ENCODE assay signal across 24 cellular contexts in the genomic region with DNA sequence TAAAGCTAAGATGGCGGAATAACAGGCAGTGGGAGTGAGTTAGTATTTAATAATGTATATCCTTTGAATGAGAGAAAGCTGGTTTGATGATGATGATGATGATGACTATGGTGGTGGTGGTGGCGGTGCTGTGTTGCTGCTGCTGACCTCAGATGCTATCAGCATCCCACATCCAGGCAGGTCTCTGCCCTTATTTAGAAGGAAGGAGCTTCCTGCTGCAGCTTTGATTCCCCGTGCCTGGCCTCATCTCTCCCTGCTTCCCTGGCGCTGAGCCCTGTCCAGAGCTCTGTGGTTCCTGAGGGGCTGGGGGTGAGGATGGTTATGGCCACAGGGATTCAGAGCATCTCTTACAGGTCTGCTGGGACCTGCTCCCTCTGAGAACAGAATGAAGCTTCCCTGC.
DNase-seq lines count a peak whose midpoint lies in the region; ATAC-seq and TF ChIP-seq lines count a peak whose summit lies in the region.
"Had no signal": no experiment of that assay in that cellular context is flagged by ENCODE, and none has a peak within 500 bp of the region (broad histone marks: within the 10 kb centered on the region; RNA-seq: fewer than 3 reads in every experiment).

No MANE protein-coding gene starts in this region.

- WGBS in prostate gland = 73% methylated on average over 4 of the region's 4 CpGs

- no peak overlapping the region for H3K27ac Mint-ChIP-seq in activated CD8-positive, alpha-beta memory T cell treated with anti-CD3 and anti-CD28 coated beads, Interleukin-2, amount 10 ng/mL, durations not matched to agents 7 days and 5 days
- no peak overlapping the region for H3K27ac Mint-ChIP-seq in activated CD8-positive, alpha-beta T cell treated with anti-CD3 and anti-CD28 coated beads, Interleukin-2, amount 10 ng/mL, durations not matched to agents 7 days and 5 days
- no peak overlapping the region for H3K27ac Mint-ChIP-seq in stimulated activated effector memory CD8-positive, alpha-beta T cell treated with anti-CD3 and anti-CD28 coated beads, Interleukin-12 subunit alpha, Interleukin-12 subunit beta, amount 100 ng/mL, for 72 hours
- H3K27ac Mint-ChIP-seq: brain, IgD-negative memory B cell, nephron had no signal

- intact Hi-C loops in prostate gland (cut with DNase I) = no loop called here

- H3K4me1 Mint-ChIP-seq in activated CD8-positive, alpha-beta memory T cell treated with anti-CD3 and anti-CD28 coated beads, Interleukin-2, amount 10 ng/mL, durations not matched to agents 7 days and 5 days = peaks cover 32% of the 10 kb centered on the region
- peaks cover 25% of the 10 kb centered on the region for H3K4me1 Mint-ChIP-seq in activated CD8-positive, alpha-beta T cell treated with anti-CD3 and anti-CD28 coated beads, Interleukin-2, amount 10 ng/mL, durations not matched to agents 7 days and 5 days (ENCODE audit: low read depth)
- peaks cover 9% of the 10 kb centered on the region for H3K4me1 Mint-ChIP-seq in stimulated activated effector memory CD8-positive, alpha-beta T cell treated with anti-CD3 and anti-CD28 coated beads, Interleukin-12 subunit alpha, Interleukin-12 subunit beta, amount 100 ng/mL, for 72 hours
- H3K4me1 Mint-ChIP-seq: nephron had no signal

- POLR2A ChIA-PET in HEK293 (lab: Yijun Ruan, JAX) = no interaction called here
- POLR2A ChIA-PET in activated CD8-positive, alpha-beta T cell treated with anti-CD3 and anti-CD28 coated beads, Interleukin-2, amount 10 ng/mL, durations not matched to agents 7 days and 5 days (lab: Charles Lee) = no interaction called here

- CTCF ChIA-PET in activated CD8-positive, alpha-beta memory T cell treated with anti-CD3 and anti-CD28 coated beads, Interleukin-2, amount 10 ng/mL, durations not matched to agents 7 days and 5 days (lab: Charles Lee) = interaction anchor here (0.9 kb wide), 1 partner anchor 332 kb away, joined by 3 read pairs; the partner anchor contains the start of gene INTS14
- CTCF ChIA-PET in HEK293 (lab: Yijun Ruan, JAX) = interaction anchor here (0.6 kb wide), 1 partner anchor 69 kb away, joined by 4 read pairs; no protein-coding TSS in a partner anchor
- CTCF ChIA-PET in activated CD8-positive, alpha-beta T cell treated with anti-CD3 and anti-CD28 coated beads, Interleukin-2, amount 10 ng/mL, durations not matched to agents 7 days and 5 days (lab: Charles Lee) = interaction anchor here (1.2 kb wide), 1 partner anchor 21 kb away, joined by 4 read pairs; no protein-coding TSS in a partner anchor

- no peak overlapping the region for H3K4me3 Mint-ChIP-seq in activated CD8-positive, alpha-beta memory T cell treated with anti-CD3 and anti-CD28 coated beads, Interleukin-2, amount 10 ng/mL, durations not matched to agents 7 days and 5 days
- H3K4me3 Mint-ChIP-seq in activated CD8-positive, alpha-beta T cell treated with anti-CD3 and anti-CD28 coated beads, Interleukin-2, amount 10 ng/mL, durations not matched to agents 7 days and 5 days = no peak overlapping the region
- no peak overlapping the region for H3K4me3 Mint-ChIP-seq in stimulated activated effector memory CD8-positive, alpha-beta T cell treated with anti-CD3 and anti-CD28 coated beads, Interleukin-12 subunit alpha, Interleukin-12 subunit beta, amount 100 ng/mL, for 72 hours
- H3K4me3 Mint-ChIP-seq: brain, IgD-negative memory B cell, nephron had no signal

- no peaks in the 10 kb centered on the region for H3K9me3 ChIP-seq in HEK293 (ENCODE audit: control insufficient read depth, insufficient read depth, low read depth, low read length)
- H3K9me3 ChIP-seq in prostate gland = no peaks in the 10 kb centered on the region
- H3K9me3 ChIP-seq: MG63, sigmoid colon, uterus had no signal

- H3K4me3 ChIP-seq in HEK293 (ENCODE audit: low read depth, low read length) (no peak overlapping the region), prostate gland (no peak overlapping the region)
- H3K4me3 ChIP-seq: MG63, sigmoid colon, uterus had no signal

- TF ChIP-seq POLR2A in prostate gland (IDR thresholded peaks at IDR 0.05) = no peak

- ATAC-seq in activated CD8-positive, alpha-beta memory T cell treated with anti-CD3 and anti-CD28 coated beads, Interleukin-2, amount 10 ng/mL, durations not matched to agents 7 days and 5 days = peak; percentile 76
- peak; percentile 74 for ATAC-seq in activated CD8-positive, alpha-beta T cell treated with anti-CD3 and anti-CD28 coated beads, Interleukin-2, amount 10 ng/mL, durations not matched to agents 7 days and 5 days
- ATAC-seq in stimulated activated effector memory CD8-positive, alpha-beta T cell treated with anti-CD3 and anti-CD28 coated beads, Interleukin-12 subunit alpha, Interleukin-12 subunit beta, amount 100 ng/mL, for 72 hours = peak; percentile 54
- ATAC-seq in GM19023 (IDR thresholded peaks at IDR 0.05; ENCODE audit: unreplicated experiment) = no peak
- ATAC-seq: foreskin keratinocyte had no signal

- H3K27ac ChIP-seq in HEK293 (ENCODE audit: extremely low read depth, low read depth, low read length) (no peak overlapping the region), prostate gland (no peak overlapping the region)
- H3K27ac ChIP-seq: C4-2B, foreskin keratinocyte, sigmoid colon, uterus had no signal

- H3K36me3 Mint-ChIP-seq in activated CD8-positive, alpha-beta memory T cell treated with anti-CD3 and anti-CD28 coated beads, Interleukin-2, amount 10 ng/mL, durations not matched to agents 7 days and 5 days = no peaks in the 10 kb centered on the region
- no peaks in the 10 kb centered on the region for H3K36me3 Mint-ChIP-seq in activated CD8-positive, alpha-beta T cell treated with anti-CD3 and anti-CD28 coated beads, Interleukin-2, amount 10 ng/mL, durations not matched to agents 7 days and 5 days (ENCODE audit: low read depth)
- H3K36me3 Mint-ChIP-seq in stimulated activated effector memory CD8-positive, alpha-beta T cell treated with anti-CD3 and anti-CD28 coated beads, Interleukin-12 subunit alpha, Interleukin-12 subunit beta, amount 100 ng/mL, for 72 hours = no peaks in the 10 kb centered on the region
- H3K36me3 Mint-ChIP-seq: brain had no signal

- DNase-seq in activated CD8-positive, alpha-beta memory T cell treated with anti-CD3 and anti-CD28 coated beads, Interleukin-2, amount 10 ng/mL, durations not matched to agents 7 days and 5 days = peak; percentile 85
- no peak for DNase-seq in activated CD8-positive, alpha-beta memory T cell treated with anti-CD3 and anti-CD28 coated beads for 24 hours
- DNase-seq in activated CD8-positive, alpha-beta T cell treated with anti-CD3 and anti-CD28 coated beads, Interleukin-2, amount 10 ng/mL, durations not matched to agents 7 days and 5 days = peak; percentile 72
- DNase-seq in stimulated activated effector memory CD8-positive, alpha-beta T cell treated with anti-CD3 and anti-CD28 coated beads, Interleukin-12 subunit alpha, Interleukin-12 subunit beta, amount 100 ng/mL, for 72 hours (ENCODE audit: low spot score in 2 of 2) = no peak
- DNase-seq in prostate gland (ENCODE audit: low spot score) = no peak
- DNase-seq in effector CD4-positive, alpha-beta T cell = no peak
- DNase-seq: activated CD4-positive, CD25-positive, alpha-beta regulatory T cell treated with anti-CD3 and anti-CD28 coated beads, Interleukin-2, amount 50 U/mL, for 72 hours; activated naive CD4-positive, alpha-beta T cell treated with anti-CD3 and anti-CD28 coated beads, Interleukin-2, amount 50 U/mL, for 16 hours; effector memory CD4-positive, alpha-beta T cell; foreskin keratinocyte; GF-D8; H7; MG63; NCI-H1436 treated with DMSO at 0.1 percent for 48 hours; NCI-H2171; NCI-H524 treated with DMSO at 0.1 percent for 48 hours; sigmoid colon; uterus had no signal

- TF ChIP-seq CTCF in HEK293 (tag by site-specific recombination; IDR thresholded peaks at IDR 0.05) = no peak
- no peak for TF ChIP-seq CTCF in prostate gland (IDR thresholded peaks at IDR 0.05)

- H3K9me3 Mint-ChIP-seq in activated CD8-positive, alpha-beta memory T cell treated with anti-CD3 and anti-CD28 coated beads, Interleukin-2, amount 10 ng/mL, durations not matched to agents 7 days and 5 days (ENCODE audit: low read depth) = no peaks in the 10 kb centered on the region
- H3K9me3 Mint-ChIP-seq in activated CD8-positive, alpha-beta T cell treated with anti-CD3 and anti-CD28 coated beads, Interleukin-2, amount 10 ng/mL, durations not matched to agents 7 days and 5 days (ENCODE audit: insufficient read depth) = no peaks in the 10 kb centered on the region
- H3K9me3 Mint-ChIP-seq in stimulated activated effector memory CD8-positive, alpha-beta T cell treated with anti-CD3 and anti-CD28 coated beads, Interleukin-12 subunit alpha, Interleukin-12 subunit beta, amount 100 ng/mL, for 72 hours = no peaks in the 10 kb centered on the region
- H3K9me3 Mint-ChIP-seq: brain, nephron had no signal

- H3K36me3 ChIP-seq in HEK293 (ENCODE audit: control insufficient read depth in 2 of 2, insufficient read depth in 1 of 2, low read length in 2 of 2) = no peaks in the 10 kb centered on the region
- no peaks in the 10 kb centered on the region for H3K36me3 ChIP-seq in prostate gland
- H3K36me3 ChIP-seq: MG63, sigmoid colon, uterus had no signal

- peaks cover 28% of the 10 kb centered on the region for H3K27me3 Mint-ChIP-seq in activated CD8-positive, alpha-beta memory T cell treated with anti-CD3 and anti-CD28 coated beads, Interleukin-2, amount 10 ng/mL, durations not matched to agents 7 days and 5 days
- H3K27me3 Mint-ChIP-seq in activated CD8-positive, alpha-beta T cell treated with anti-CD3 and anti-CD28 coated beads, Interleukin-2, amount 10 ng/mL, durations not matched to agents 7 days and 5 days (ENCODE audit: low read depth) = peaks cover 13% of the 10 kb centered on the region
- H3K27me3 Mint-ChIP-seq: brain had no signal

- no peaks in the 10 kb centered on the region for H3K27me3 ChIP-seq in prostate gland (replicated peaks; ENCODE audit: insufficient read depth)
- H3K27me3 ChIP-seq: MG63, sigmoid colon, uterus had no signal

- H3K4me1 ChIP-seq in HEK293 (ENCODE audit: control insufficient read depth, insufficient read depth, low read length) (no peaks in the 10 kb centered on the region), prostate gland (replicated peaks) (no peaks in the 10 kb centered on the region)
- H3K4me1 ChIP-seq: foreskin keratinocyte, sigmoid colon, uterus had no signal

TF ChIP-seq in HEK293, 187 proteins besides CTCF, POLR2A, EP300 and RAD21 (continues in another document):
- TF ChIP-seq ZNF114 (tag by site-specific recombination; IDR thresholded peaks at IDR 0.05) (no peak), ZNF692 (tag by site-specific recombination; IDR thresholded peaks at IDR 0.05) (no peak)

Comparison
In these comparisons a context has a peak if more than half of its experiments do, and no peak if none do; other contexts are left out.
1. DNase-seq: peak in activated CD8-positive, alpha-beta memory T cell treated with anti-CD3 and anti-CD28 coated beads, Interleukin-2, amount 10 ng/mL, durations not matched to agents 7 days and 5 days (single experiment) and activated CD8-positive, alpha-beta T cell treated with anti-CD3 and anti-CD28 coated beads, Interleukin-2, amount 10 ng/mL, durations not matched to agents 7 days and 5 days (single experiment); none in activated CD8-positive, alpha-beta memory T cell treated with anti-CD3 and anti-CD28 coated beads for 24 hours (single experiment), stimulated activated effector memory CD8-positive, alpha-beta T cell treated with anti-CD3 and anti-CD28 coated beads, Interleukin-12 subunit alpha, Interleukin-12 subunit beta, amount 100 ng/mL, for 72 hours (0 of 2), prostate gland (single experiment) and effector CD4-positive, alpha-beta T cell (single experiment).